ENCODE assay signal across 12 cellular contexts in genomic region chr14:63436286-63437098, GRCh38.
DNase-seq lines count a peak whose midpoint lies in the region; ATAC-seq and TF ChIP-seq lines count a peak whose summit lies in the region.
"Had no signal": no experiment of that assay in that cellular context is flagged by ENCODE, and none has a peak within 500 bp of the region (broad histone marks: within the 10 kb centered on the region; RNA-seq: fewer than 3 reads in every experiment).

No MANE protein-coding gene starts in this region.

- H3K4me1 Mint-ChIP-seq in activated CD8-positive, alpha-beta memory T cell treated with anti-CD3 and anti-CD28 coated beads, Interleukin-2, amount 10 ng/mL, durations not matched to agents 7 days and 5 days, result peaks cover 57% of the 10 kb centered on the region
- H3K4me1 Mint-ChIP-seq in mesothelial cell of epicardium (peaks cover 69% of the 10 kb centered on the region), type B pancreatic cell (ENCODE audit: unreplicated experiment) (peaks cover 36% of the 10 kb centered on the region)

- DNase-seq in activated CD8-positive, alpha-beta memory T cell treated with anti-CD3 and anti-CD28 coated beads, Interleukin-2, amount 10 ng/mL, durations not matched to agents 7 days and 5 days, result no peak
- DNase-seq in activated CD8-positive, alpha-beta memory T cell treated with anti-CD3 and anti-CD28 coated beads, Interleukin-2, amount 50 U/mL, for 4 hours, result no peak
- peak; percentile 38 for DNase-seq in cerebellar cortex (ENCODE audit: low spot score)
- no peak for DNase-seq in mesothelial cell of epicardium (ENCODE audit: low spot score in 2 of 2, unreplicated experiment in 2 of 2)
- no peak for DNase-seq in type B pancreatic cell (ENCODE audit: extremely low spot score, unreplicated experiment)
- DNase-seq in kidney tubule cell (ENCODE audit: low spot score), result no peak
- DNase-seq: H7; mesendoderm; stimulated activated CD4-positive, alpha-beta T cell treated with anti-CD3 and anti-CD28 coated beads, Interleukin-12 subunit alpha, Interleukin-12 subunit beta, amount 100 ng/mL, for 4 hours; T-helper 1 cell had no signal

- no peak for ATAC-seq in activated CD8-positive, alpha-beta memory T cell treated with anti-CD3 and anti-CD28 coated beads, Interleukin-2, amount 10 ng/mL, durations not matched to agents 7 days and 5 days
- ATAC-seq in HG02852 (IDR thresholded peaks at IDR 0.05; ENCODE audit: unreplicated experiment) (no peak), GM21825 (IDR thresholded peaks at IDR 0.05; ENCODE audit: unreplicated experiment) (no peak)

- H3K9me3 Mint-ChIP-seq in activated CD8-positive, alpha-beta memory T cell treated with anti-CD3 and anti-CD28 coated beads, Interleukin-2, amount 10 ng/mL, durations not matched to agents 7 days and 5 days (ENCODE audit: low read depth), result no peaks in the 10 kb centered on the region
- no peaks in the 10 kb centered on the region for H3K9me3 Mint-ChIP-seq in mesothelial cell of epicardium
- peaks cover 5% of the 10 kb centered on the region for H3K9me3 Mint-ChIP-seq in type B pancreatic cell

- peaks cover 4% of the 10 kb centered on the region for H3K36me3 Mint-ChIP-seq in activated CD8-positive, alpha-beta memory T cell treated with anti-CD3 and anti-CD28 coated beads, Interleukin-2, amount 10 ng/mL, durations not matched to agents 7 days and 5 days
- H3K36me3 Mint-ChIP-seq in mesothelial cell of epicardium (peaks cover 5% of the 10 kb centered on the region), type B pancreatic cell (peaks cover 17% of the 10 kb centered on the region)

- no peak for TF ChIP-seq CTCF in mesothelial cell of epicardium (IDR thresholded peaks at IDR 0.05; ENCODE audit: unreplicated experiment)
- no peak for TF ChIP-seq CTCF in type B pancreatic cell (conservative IDR thresholded peaks at IDR 0.05)

- H3K4me3 Mint-ChIP-seq in activated CD8-positive, alpha-beta memory T cell treated with anti-CD3 and anti-CD28 coated beads, Interleukin-2, amount 10 ng/mL, durations not matched to agents 7 days and 5 days, result no peak overlapping the region
- H3K4me3 Mint-ChIP-seq in mesothelial cell of epicardium, result no peak overlapping the region
- H3K4me3 Mint-ChIP-seq in type B pancreatic cell, result no peak overlapping the region

- H3K27ac Mint-ChIP-seq in activated CD8-positive, alpha-beta memory T cell treated with anti-CD3 and anti-CD28 coated beads, Interleukin-2, amount 10 ng/mL, durations not matched to agents 7 days and 5 days, result peak overlapping the region; percentile 50
- peak overlapping the region; percentile 87 for H3K27ac Mint-ChIP-seq in mesothelial cell of epicardium
- H3K27ac Mint-ChIP-seq in type B pancreatic cell, result peak overlapping the region; percentile 91

- no peaks in the 10 kb centered on the region for H3K27me3 Mint-ChIP-seq in activated CD8-positive, alpha-beta memory T cell treated with anti-CD3 and anti-CD28 coated beads, Interleukin-2, amount 10 ng/mL, durations not matched to agents 7 days and 5 days
- H3K27me3 Mint-ChIP-seq in mesothelial cell of epicardium (ENCODE audit: low read depth) (no peaks in the 10 kb centered on the region), type B pancreatic cell (no peaks in the 10 kb centered on the region)

- CTCF ChIA-PET in activated CD8-positive, alpha-beta memory T cell treated with anti-CD3 and anti-CD28 coated beads, Interleukin-2, amount 10 ng/mL, durations not matched to agents 7 days and 5 days (lab: Charles Lee), result no interaction called here
